14 cellular contexts compared by ENCODE assay signal in genomic region chr2:208006833-208007232, GRCh38. TPM values are rescaled to one million over a fixed set of nuclear protein-coding genes. Genes with fewer than 3 reads are reported as not detected.
DNase-seq lines count a peak whose midpoint lies in the region; ATAC-seq lines count a peak whose summit lies in the region.
"Had no signal": no experiment of that assay in that cellular context is flagged by ENCODE, and none has a peak within 500 bp of the region (broad histone marks: within the 10 kb centered on the region; RNA-seq: fewer than 3 reads in every experiment).

No MANE protein-coding gene starts in this region.

- H3K4me1 Mint-ChIP-seq in activated CD4-positive, alpha-beta T cell treated with anti-CD3 and anti-CD28 coated beads for 36 hours: peaks cover 10% of the 10 kb centered on the region
- peaks cover 16% of the 10 kb centered on the region for H3K4me1 Mint-ChIP-seq in activated T-helper 17 cell treated with anti-CD3 and anti-CD28 coated beads, Interleukin-2, amount 50 U/mL, for 72 hours

- no peak overlapping the region for H3K14ac ChIP-seq in trophoblast cell (ENCODE audit: low read length)

- H3K9me3 Mint-ChIP-seq in activated CD4-positive, alpha-beta T cell treated with anti-CD3 and anti-CD28 coated beads for 36 hours (ENCODE audit: low read depth): no peaks in the 10 kb centered on the region
- H3K9me3 Mint-ChIP-seq in activated T-helper 17 cell treated with anti-CD3 and anti-CD28 coated beads, Interleukin-2, amount 50 U/mL, for 72 hours: no peaks in the 10 kb centered on the region

- no peak overlapping the region for H3K27ac ChIP-seq in trophoblast cell (ENCODE audit: low read depth, low read length)
- H3K27ac ChIP-seq: ascending aorta, parathyroid adenoma, suprapubic skin had no signal

- H3K79me2 ChIP-seq in trophoblast cell (ENCODE audit: control insufficient read depth, insufficient read depth, low read length, poor library complexity): no peaks in the 10 kb centered on the region

- no peak overlapping the region for H3K18ac ChIP-seq in trophoblast cell (ENCODE audit: low read length)

- H3K9ac ChIP-seq in trophoblast cell (ENCODE audit: low read length): no peak overlapping the region
- H3K9ac ChIP-seq: parathyroid adenoma had no signal

- peaks cover 3 to 7% of the 10 kb centered on the region in 2 experiments for H3K4me1 ChIP-seq in trophoblast cell (ENCODE audit: control insufficient read depth in 1 of 2, insufficient read depth in 2 of 2, low read length in 2 of 2)
- H3K4me1 ChIP-seq: ascending aorta, suprapubic skin had no signal

- H3K36me3 ChIP-seq in trophoblast cell (ENCODE audit: control insufficient read depth in 1 of 2, insufficient read depth in 2 of 2, low read length in 2 of 2): no peaks in the 10 kb centered on the region
- H3K36me3 ChIP-seq: ascending aorta, suprapubic skin had no signal

- no peak overlapping the region for H4K12ac ChIP-seq in trophoblast cell (ENCODE audit: low read depth, low read length)

- H3K4me3 ChIP-seq in trophoblast cell (ENCODE audit: low read depth, low read length): no peak overlapping the region
- H3K4me3 ChIP-seq: ascending aorta, suprapubic skin had no signal

- no peak overlapping the region for H3K23ac ChIP-seq in trophoblast cell (ENCODE audit: low read length)

- H3K4ac ChIP-seq in trophoblast cell (ENCODE audit: low read depth, low read length): no peak overlapping the region

- H2AK5ac ChIP-seq in trophoblast cell (ENCODE audit: low read length): no peak overlapping the region

- H3K79me1 ChIP-seq in trophoblast cell (ENCODE audit: low read length): no peaks in the 10 kb centered on the region

- intact Hi-C loops in activated CD4-positive, alpha-beta T cell treated with anti-CD3 and anti-CD28 coated beads for 36 hours (cut with DNase I, micrococcal nuclease): no loop called here

- CTCF ChIA-PET in activated CD4-positive, alpha-beta T cell treated with anti-CD3 and anti-CD28 coated beads for 36 hours (lab: Charles Lee): interaction anchor here (0.6 to 1.1 kb wide), 2 partner anchors 93 to 236 kb away, joined by 3 read pairs; no protein-coding TSS in a partner anchor

- POLR2A ChIA-PET in activated CD4-positive, alpha-beta T cell treated with anti-CD3 and anti-CD28 coated beads for 36 hours (lab: Charles Lee): interaction anchor here (0.9 kb wide), 1 partner anchor 10 kb away, joined by 3 read pairs; no protein-coding TSS in a partner anchor

- H4K8ac ChIP-seq in trophoblast cell (ENCODE audit: low read depth, low read length): no peak overlapping the region

- H3K27ac Mint-ChIP-seq in activated CD4-positive, alpha-beta T cell treated with anti-CD3 and anti-CD28 coated beads for 36 hours: no peak overlapping the region
- peak overlapping the region; percentile 6 for H3K27ac Mint-ChIP-seq in activated T-helper 17 cell treated with anti-CD3 and anti-CD28 coated beads, Interleukin-2, amount 50 U/mL, for 72 hours

- H4K91ac ChIP-seq in trophoblast cell (ENCODE audit: low read depth, low read length): no peak overlapping the region

- ATAC-seq in activated CD4-positive, alpha-beta T cell treated with anti-CD3 and anti-CD28 coated beads for 36 hours: peak; percentile 73
- ATAC-seq in HG03045 (IDR thresholded peaks at IDR 0.05; ENCODE audit: unreplicated experiment) (peak; percentile 66), GM19467 (IDR thresholded peaks at IDR 0.05; ENCODE audit: unreplicated experiment) (no peak), GM21390 (IDR thresholded peaks at IDR 0.05; ENCODE audit: unreplicated experiment) (no peak)
- peak; percentile 100 for ATAC-seq in activated T-helper 17 cell treated with anti-CD3 and anti-CD28 coated beads, Interleukin-2, amount 50 U/mL, for 72 hours (replicated peaks)

- H2BK5ac ChIP-seq in trophoblast cell (ENCODE audit: low read depth, low read length, poor library complexity): no peak overlapping the region

- no peak overlapping the region for H2AFZ ChIP-seq in trophoblast cell (ENCODE audit: insufficient read depth, low read length, poor library complexity)
- H2AFZ ChIP-seq: parathyroid adenoma had no signal

- H2BK120ac ChIP-seq in trophoblast cell (ENCODE audit: insufficient read depth, low read length, poor library complexity): no peak overlapping the region

- H3K36me3 Mint-ChIP-seq in activated CD4-positive, alpha-beta T cell treated with anti-CD3 and anti-CD28 coated beads for 36 hours (ENCODE audit: low read depth): peaks cover 9% of the 10 kb centered on the region
- no peaks in the 10 kb centered on the region for H3K36me3 Mint-ChIP-seq in activated T-helper 17 cell treated with anti-CD3 and anti-CD28 coated beads, Interleukin-2, amount 50 U/mL, for 72 hours (ENCODE audit: low read depth)

- peak; percentile 13 for DNase-seq in activated CD4-positive, alpha-beta T cell treated with anti-CD3 and anti-CD28 coated beads for 36 hours
- DNase-seq in activated CD4-positive, alpha-beta T cell treated with anti-CD3 and anti-CD28 coated beads, Interleukin-2, amount 50 U/mL, for 1 hour: no peak
- peak; percentile 58 for DNase-seq in kidney tubule cell (ENCODE audit: low spot score)
- DNase-seq in trophoblast cell: no peak
- DNase-seq: activated CD4-positive, CD25-positive, alpha-beta regulatory T cell treated with anti-CD3 and anti-CD28 coated beads, Interleukin-2, amount 50 U/mL, for 72 hours; GF-D8; NCI-H1092 had no signal

- no CpG with 5 or more reads among the region's 5 CpGs for WGBS in trophoblast cell (ENCODE audit: extremely low coverage, insufficient coverage, insufficient read length)

- no peaks in the 10 kb centered on the region for H3K9me3 ChIP-seq in trophoblast cell (ENCODE audit: insufficient read depth, low read depth, low read length)
- H3K9me3 ChIP-seq: ascending aorta, suprapubic skin had no signal

- no peak overlapping the region for H3K4me2 ChIP-seq in trophoblast cell (ENCODE audit: low read length)

- no peak overlapping the region for H2BK12ac ChIP-seq in trophoblast cell (ENCODE audit: low read length)

- H3K27me3 Mint-ChIP-seq in activated CD4-positive, alpha-beta T cell treated with anti-CD3 and anti-CD28 coated beads for 36 hours: no peaks in the 10 kb centered on the region
- H3K27me3 Mint-ChIP-seq in activated T-helper 17 cell treated with anti-CD3 and anti-CD28 coated beads, Interleukin-2, amount 50 U/mL, for 72 hours: no peaks in the 10 kb centered on the region

- no peaks in the 10 kb centered on the region for H3K27me3 ChIP-seq in trophoblast cell (ENCODE audit: insufficient read depth, low read length)
- H3K27me3 ChIP-seq: ascending aorta, suprapubic skin had no signal

- H3K4me3 Mint-ChIP-seq in activated CD4-positive, alpha-beta T cell treated with anti-CD3 and anti-CD28 coated beads for 36 hours: no peak overlapping the region
- no peak overlapping the region for H3K4me3 Mint-ChIP-seq in activated T-helper 17 cell treated with anti-CD3 and anti-CD28 coated beads, Interleukin-2, amount 50 U/mL, for 72 hours

RNA-seq across cellular contexts. Expression of gene PLEKHM3, which starts 18.5 kb away (rescaled TPM):
- 1 to 10 TPM; 4.5 to 5.2 TPM for total RNA-seq in activated CD4-positive, alpha-beta T cell treated with anti-CD3 and anti-CD28 coated beads for 36 hours
- total RNA-seq in activated T-helper 17 cell treated with anti-CD3 and anti-CD28 coated beads, Interleukin-2, amount 50 U/mL, for 72 hours: 1 to 10 TPM; 3.2 to 5.3 TPM
- 4.2 and 4.6 TPM in 2 replicates for polyA plus RNA-seq in trophoblast cell (2013)

Comparison
In these comparisons a context has a peak if more than half of its experiments do, and no peak if none do; other contexts are left out.
1. DNase-seq: peak in activated CD4-positive, alpha-beta T cell treated with anti-CD3 and anti-CD28 coated beads for 36 hours (single experiment) and kidney tubule cell (single experiment); none in activated CD4-positive, alpha-beta T cell treated with anti-CD3 and anti-CD28 coated beads, Interleukin-2, amount 50 U/mL, for 1 hour (single experiment) and trophoblast cell (0 of 2).
2. ATAC-seq: peak in activated CD4-positive, alpha-beta T cell treated with anti-CD3 and anti-CD28 coated beads for 36 hours (single experiment), HG03045 (single experiment) and activated T-helper 17 cell treated with anti-CD3 and anti-CD28 coated beads, Interleukin-2, amount 50 U/mL, for 72 hours (single experiment); none in GM19467 (single experiment) and GM21390 (single experiment).